Comparison of ENCODE assay signal across 7 cellular contexts in genomic region chr16:46398559-46398958, GRCh38.
DNase-seq lines count a peak whose midpoint lies in the region; ATAC-seq and TF ChIP-seq lines count a peak whose summit lies in the region.
"Not testable (repeated sequence)": the region's sequence is repeated elsewhere in the genome, so short reads cannot be mapped to it uniquely, and the experiment has no call there.

No MANE protein-coding gene starts in this region.

- not testable (repeated sequence) for H3K9me3 Mint-ChIP-seq in HFFc6; progenitor cell of endocrine pancreas (ENCODE audit: low read depth); type B pancreatic cell
- H3K9me3 Mint-ChIP-seq in immature natural killer cell (peaks cover 5 to 14% (median 8%) of the 10 kb centered on the region in 6 donors), naive B cell (peaks cover 0 to 11% (median 5%) of the 10 kb centered on the region in 7 donors)

- H3K27me3 Mint-ChIP-seq in HFFc6 (ENCODE audit: insufficient read depth); immature natural killer cell (ENCODE audit: low read depth in 3 of 3); naive B cell; progenitor cell of endocrine pancreas; type B pancreatic cell: not testable (repeated sequence)

- not testable (repeated sequence) for ATAC-seq in naive B cell (ENCODE audit: low read depth in 2 of 2)

- not testable (repeated sequence) for TF ChIP-seq CTCF in HFFc6 (IDR thresholded peaks at IDR 0.05); progenitor cell of endocrine pancreas (IDR thresholded peaks at IDR 0.05; ENCODE audit: unreplicated experiment); type B pancreatic cell (conservative IDR thresholded peaks at IDR 0.05)

- not testable (repeated sequence) for H3K4me3 Mint-ChIP-seq in HFFc6; immature natural killer cell; naive B cell; progenitor cell of endocrine pancreas (ENCODE audit: low read depth); type B pancreatic cell

- H3K4me1 Mint-ChIP-seq in HFFc6 (ENCODE audit: low read depth); immature natural killer cell; naive B cell; progenitor cell of endocrine pancreas (ENCODE audit: low read depth); type B pancreatic cell (ENCODE audit: unreplicated experiment): not testable (repeated sequence)

- not testable (repeated sequence) for H3K36me3 Mint-ChIP-seq in HFFc6 (ENCODE audit: low read depth); immature natural killer cell; naive B cell; type B pancreatic cell
- peaks cover 10% of the 10 kb centered on the region for H3K36me3 Mint-ChIP-seq in progenitor cell of endocrine pancreas (ENCODE audit: insufficient read depth)

- not testable (repeated sequence) for H3K27ac Mint-ChIP-seq in HFFc6, immature natural killer cell, naive B cell, progenitor cell of endocrine pancreas, type B pancreatic cell

- DNase-seq in HFFc6 (peak; percentile 39), immature natural killer cell (peak; percentile 25 to 50 (median 34)), naive B cell (peak; percentile 33), progenitor cell of endocrine pancreas (ENCODE audit: low spot score, unreplicated experiment) (peak; percentile 33), type B pancreatic cell (ENCODE audit: extremely low spot score, unreplicated experiment) (peak; percentile 82)
- peak; percentile 63 for DNase-seq in activated CD8-positive, alpha-beta memory T cell treated with anti-CD3 and anti-CD28 coated beads for 24 hours
- DNase-seq in central memory CD4-positive, alpha-beta T cell: peak; percentile 43
